Comparison of ENCODE assay signal across 9 cellular contexts in genomic region chr1:217133958-217134856, GRCh38.
DNase-seq lines count a peak whose midpoint lies in the region; ATAC-seq, FAIRE-seq and TF ChIP-seq lines count a peak whose summit lies in the region.
"Had no signal": no experiment of that assay in that cellular context is flagged by ENCODE, and none has a peak within 500 bp of the region (broad histone marks: within the 10 kb centered on the region; RNA-seq: fewer than 3 reads in every experiment).

No MANE protein-coding gene starts in this region.

- no peaks in the 10 kb centered on the region for H3K36me3 Mint-ChIP-seq in astrocyte (ENCODE audit: low read depth, unreplicated experiment)
- H3K36me3 Mint-ChIP-seq in CD4-positive, alpha-beta T cell (ENCODE audit: low read depth), result no peaks in the 10 kb centered on the region

- intact Hi-C loops in CD4-positive, alpha-beta T cell (cut with DNase I, micrococcal nuclease), result no loop called here

- H3K9me2 ChIP-seq in hepatocyte (replicated peaks; ENCODE audit: insufficient read depth), result no peaks in the 10 kb centered on the region

- H3K4me3 ChIP-seq in astrocyte (ENCODE audit: insufficient read depth, low read depth, low read length), result peak overlapping the region; percentile 57
- H3K4me3 ChIP-seq in hepatocyte, result no peak overlapping the region
- peak overlapping the region; percentile 50 for H3K4me3 ChIP-seq in retinal pigment epithelial cell (ENCODE audit: low read length)
- H3K4me3 ChIP-seq: colonic mucosa had no signal

- H3K79me2 ChIP-seq in astrocyte (ENCODE audit: insufficient read depth, low read length) (no peaks in the 10 kb centered on the region), hepatocyte (no peaks in the 10 kb centered on the region)

- no peak overlapping the region for H3K27ac Mint-ChIP-seq in astrocyte (ENCODE audit: unreplicated experiment)
- no peak overlapping the region for H3K27ac Mint-ChIP-seq in CD4-positive, alpha-beta T cell

- CTCF ChIA-PET in CD4-positive, alpha-beta T cell (lab: Charles Lee), result no interaction called here

- H3K9me3 Mint-ChIP-seq in astrocyte (ENCODE audit: unreplicated experiment), result peaks cover 1% of the 10 kb centered on the region
- no peaks in the 10 kb centered on the region for H3K9me3 Mint-ChIP-seq in CD4-positive, alpha-beta T cell

- H3K27ac ChIP-seq in astrocyte (ENCODE audit: low read depth, low read length), result no peak overlapping the region
- H3K27ac ChIP-seq in hepatocyte, result no peak overlapping the region
- H3K27ac ChIP-seq in CD4-positive, alpha-beta T cell (ENCODE audit: low read depth, low read length), result no peak overlapping the region
- H3K27ac ChIP-seq: colonic mucosa had no signal

- peaks cover 9% of the 10 kb centered on the region for H3K4me1 Mint-ChIP-seq in astrocyte (ENCODE audit: low read depth, unreplicated experiment)
- no peaks in the 10 kb centered on the region for H3K4me1 Mint-ChIP-seq in CD4-positive, alpha-beta T cell (ENCODE audit: low read depth)

- POLR2A ChIA-PET in CD4-positive, alpha-beta T cell (lab: Charles Lee), result no interaction called here

- H2AFZ ChIP-seq in astrocyte (ENCODE audit: low read depth, low read length), result peak overlapping the region; percentile 73
- H2AFZ ChIP-seq in hepatocyte, result peak overlapping the region; percentile 63

- peak; percentile 21 for ATAC-seq in GM19395 (IDR thresholded peaks at IDR 0.05; ENCODE audit: unreplicated experiment)
- no peak for ATAC-seq in CD4-positive, alpha-beta T cell (ENCODE audit: poor library complexity)
- no peak for ATAC-seq in HG03521 (IDR thresholded peaks at IDR 0.05; ENCODE audit: unreplicated experiment)

- H4K20me1 ChIP-seq in astrocyte (ENCODE audit: insufficient read depth, low read length) (no peaks in the 10 kb centered on the region), hepatocyte (ENCODE audit: insufficient read depth, poor library complexity, severe bottlenecking) (no peaks in the 10 kb centered on the region)

- no peak for FAIRE-seq in astrocyte (lab: Jason Lieb, UNC)

- H3K27me3 ChIP-seq in astrocyte (ENCODE audit: insufficient read depth, low read length) (peaks cover 60% of the 10 kb centered on the region), hepatocyte (peaks cover 89% of the 10 kb centered on the region)
- H3K27me3 ChIP-seq in CD4-positive, alpha-beta T cell (ENCODE audit: control insufficient read depth, insufficient read depth, low read length), result peaks cover 65% of the 10 kb centered on the region

- peak overlapping the region; percentile 86 for H3K4me3 Mint-ChIP-seq in astrocyte (ENCODE audit: unreplicated experiment)
- no peak overlapping the region for H3K4me3 Mint-ChIP-seq in CD4-positive, alpha-beta T cell

- H3K36me3 ChIP-seq in astrocyte (ENCODE audit: insufficient read depth, low read length), result no peaks in the 10 kb centered on the region
- H3K36me3 ChIP-seq in hepatocyte (replicated peaks; ENCODE audit: insufficient read depth, low read depth), result no peaks in the 10 kb centered on the region
- H3K36me3 ChIP-seq: colonic mucosa had no signal

- H3K9me3 ChIP-seq in astrocyte (ENCODE audit: insufficient read depth, low read depth, low read length) (no peaks in the 10 kb centered on the region), hepatocyte (ENCODE audit: low read depth) (no peaks in the 10 kb centered on the region)
- H3K9me3 ChIP-seq in CD4-positive, alpha-beta T cell (ENCODE audit: control insufficient read depth, low read length), result no peaks in the 10 kb centered on the region
- H3K9me3 ChIP-seq: colonic mucosa had no signal

- 2% methylated on average over 53 of the region's 53 CpGs for WGBS in hepatocyte (ENCODE audit: low lambda C conversion rate, missing lambda C conversion rate)

- H3K4me1 ChIP-seq in astrocyte (ENCODE audit: insufficient read depth, low read length) (peaks cover 6% of the 10 kb centered on the region), hepatocyte (ENCODE audit: insufficient read depth) (peaks cover 21% of the 10 kb centered on the region)
- H3K4me1 ChIP-seq: colonic mucosa had no signal

- TF ChIP-seq CTCF in astrocyte (IDR thresholded peaks at IDR 0.05; ENCODE audit: insufficient read depth, low read depth, low read length) (no peak), hepatocyte (IDR thresholded peaks at IDR 0.05; ENCODE audit: poor library complexity) (no peak), retinal pigment epithelial cell (conservative IDR thresholded peaks at IDR 0.05; ENCODE audit: low read depth, low read length) (no peak)
- no peak for TF ChIP-seq CTCF in CD4-positive, alpha-beta T cell (IDR thresholded peaks at IDR 0.05)

- H3K9ac ChIP-seq in astrocyte (ENCODE audit: low read length), result no peak overlapping the region

- peaks cover 87% of the 10 kb centered on the region for H3K27me3 Mint-ChIP-seq in astrocyte (ENCODE audit: low read depth, unreplicated experiment)
- H3K27me3 Mint-ChIP-seq in CD4-positive, alpha-beta T cell, result peaks cover 77% of the 10 kb centered on the region

- H3K4me2 ChIP-seq in astrocyte (ENCODE audit: low read length) (peak overlapping the region; percentile 93), hepatocyte (peak overlapping the region; percentile 99)

- DNase-seq in astrocyte (ENCODE audit: low read depth) (peak; percentile 18), hepatocyte (ENCODE audit: low spot score) (peak; percentile 19), retinal pigment epithelial cell (ENCODE audit: low read depth) (no peak), NCI-H1436 (lab: John Stamatoyannopoulos, UW) (no peak), GOT3 (lab: John Stamatoyannopoulos, UW) (no peak)
- DNase-seq in CD4-positive, alpha-beta T cell, result no peak
- DNase-seq: colonic mucosa had no signal

Comparison
In these comparisons a context has a peak if more than half of its experiments do, and no peak if none do; other contexts are left out.
1. DNase-seq: peak in astrocyte (single experiment) and hepatocyte (single experiment); none in retinal pigment epithelial cell (single experiment), NCI-H1436 (single experiment), CD4-positive, alpha-beta T cell (0 of 10) and GOT3 (single experiment).